In genomic region chr22:50657925-50658324, GRCh38 we compare ENCODE assay signal across 22 cellular contexts. TPM values are rescaled to one million over a fixed set of nuclear protein-coding genes. Genes with fewer than 3 reads are reported as not detected.
DNase-seq lines count a peak whose midpoint lies in the region; ATAC-seq and TF ChIP-seq lines count a peak whose summit lies in the region.
"Had no signal": no experiment of that assay in that cellular context is flagged by ENCODE, and none has a peak within 500 bp of the region (broad histone marks: within the 10 kb centered on the region; RNA-seq: fewer than 3 reads in every experiment).

No MANE protein-coding gene starts in this region.

- 46 to 66% methylated on average over 3 to 4 of the region's 4 CpGs for WGBS in gastroesophageal sphincter (ENCODE audit: low coverage in 1 of 2), 2 donors

- no peaks in the 10 kb centered on the region for H3K36me3 Mint-ChIP-seq in activated T-helper 17 cell treated with anti-CD3 and anti-CD28 coated beads, Interleukin-2, amount 50 U/mL, for 72 hours (ENCODE audit: low read depth)
- H3K36me3 Mint-ChIP-seq: CD14-positive monocyte had no signal

- TF ChIP-seq POLR2A in gastroesophageal sphincter (IDR thresholded peaks at IDR 0.05) = no peak

- intact Hi-C loops in left ventricle myocardium inferior (cut with micrococcal nuclease) = no loop called here
- intact Hi-C loops in left cardiac atrium (cut with DNase I) = no loop called here
- intact Hi-C loops in upper lobe of right lung (cut with DNase I) = no loop called here

- H3K27me3 Mint-ChIP-seq in activated T-helper 17 cell treated with anti-CD3 and anti-CD28 coated beads, Interleukin-2, amount 50 U/mL, for 72 hours = peaks cover 15% of the 10 kb centered on the region

- H3K4me1 Mint-ChIP-seq in activated T-helper 17 cell treated with anti-CD3 and anti-CD28 coated beads, Interleukin-2, amount 50 U/mL, for 72 hours = no peaks in the 10 kb centered on the region
- H3K4me1 Mint-ChIP-seq: B cell, H9 had no signal

- no peak overlapping the region for H3K4me3 Mint-ChIP-seq in activated T-helper 17 cell treated with anti-CD3 and anti-CD28 coated beads, Interleukin-2, amount 50 U/mL, for 72 hours
- H3K4me3 Mint-ChIP-seq: B cell, CD14-positive monocyte, H9, HFFc6 had no signal

- TF ChIP-seq CTCF in left ventricle myocardium inferior (IDR thresholded peaks at IDR 0.05; ENCODE audit: borderline replicate concordance) = no peak
- TF ChIP-seq CTCF in gastroesophageal sphincter (IDR thresholded peaks at IDR 0.05) = no peak
- no peak for TF ChIP-seq CTCF in omental fat pad (IDR thresholded peaks at IDR 0.05)
- no peak for TF ChIP-seq CTCF in upper lobe of right lung (IDR thresholded peaks at IDR 0.05)

- H3K9me3 ChIP-seq in left ventricle myocardium inferior (replicated peaks) (no peaks in the 10 kb centered on the region), gastroesophageal sphincter (no peaks in the 10 kb centered on the region), upper lobe of right lung (no peaks in the 10 kb centered on the region)
- H3K9me3 ChIP-seq: A549 had no signal

- TF ChIP-seq EP300 in gastroesophageal sphincter (IDR thresholded peaks at IDR 0.05) = no peak

- no peak overlapping the region for H3K27ac Mint-ChIP-seq in activated T-helper 17 cell treated with anti-CD3 and anti-CD28 coated beads, Interleukin-2, amount 50 U/mL, for 72 hours
- H3K27ac Mint-ChIP-seq: B cell, CD14-positive monocyte, H9, HFFc6 had no signal

- peak overlapping the region; percentile 88 for H3K27ac ChIP-seq in left ventricle myocardium inferior (replicated peaks)
- peak overlapping the region in 1 of 4 donors; percentile 49 for H3K27ac ChIP-seq in gastroesophageal sphincter
- H3K27ac ChIP-seq in upper lobe of right lung = no peak overlapping the region
- H3K27ac ChIP-seq: GM23248 had no signal

- H3K4me3 ChIP-seq in left ventricle myocardium inferior (no peak overlapping the region), gastroesophageal sphincter (no peak overlapping the region), upper lobe of right lung (no peak overlapping the region)
- H3K4me3 ChIP-seq: A549, GM23248 had no signal

- ATAC-seq in left cardiac atrium (no peak), gastroesophageal sphincter (peak; percentile 38), omental fat pad (ENCODE audit: low FRiP score) (peak; percentile 20), upper lobe of right lung (peak; percentile 58), GM19395 (IDR thresholded peaks at IDR 0.05; ENCODE audit: unreplicated experiment) (no peak)
- no peak for ATAC-seq in activated T-helper 17 cell treated with anti-CD3 and anti-CD28 coated beads, Interleukin-2, amount 50 U/mL, for 72 hours (replicated peaks)
- ATAC-seq: A549 had no signal

- no peak for DNase-seq in left ventricle myocardium inferior
- no peak for DNase-seq in left cardiac atrium
- no peak for DNase-seq in omental fat pad (ENCODE audit: low spot score)
- DNase-seq in upper lobe of right lung = no peak
- no peak for DNase-seq in stimulated activated naive CD4-positive, alpha-beta T cell treated with Interleukin-2 at 50 U/mL for 16 hours (lab: John Stamatoyannopoulos, UW)
- DNase-seq: EL, GF-D8, GM23248, H9, HFFc6, Kasumi-1, NCI-H1694 treated with DMSO at 0.1 percent for 48 hours, NCI-H2081 treated with DMSO at 0.1 percent for 48 hours, NCI-H2171 treated with DMSO at 0.1 percent for 48 hours, NCI-H526 treated with DMSO at 0.1 percent for 48 hours, SHP77 treated with DMSO at 0.1 percent for 48 hours had no signal

- H3K27me3 ChIP-seq in left ventricle myocardium inferior (ENCODE audit: low read depth) (peaks cover 79% of the 10 kb centered on the region), gastroesophageal sphincter (peaks cover 73% of the 10 kb centered on the region), upper lobe of right lung (no peaks in the 10 kb centered on the region)

- H3K4me1 ChIP-seq in left ventricle myocardium inferior (peaks cover 29% of the 10 kb centered on the region), gastroesophageal sphincter (peaks cover 0 to 5% (median 0%) of the 10 kb centered on the region in 3 donors), upper lobe of right lung (peaks cover 5% of the 10 kb centered on the region)

- no peaks in the 10 kb centered on the region for H3K9me3 Mint-ChIP-seq in activated T-helper 17 cell treated with anti-CD3 and anti-CD28 coated beads, Interleukin-2, amount 50 U/mL, for 72 hours
- H3K9me3 Mint-ChIP-seq: HFFc6 had no signal

- H3K36me3 ChIP-seq in left ventricle myocardium inferior (no peaks in the 10 kb centered on the region), gastroesophageal sphincter (no peaks in the 10 kb centered on the region), upper lobe of right lung (no peaks in the 10 kb centered on the region)

RNA-seq across cellular contexts. Expression of gene SHANK3, which starts 14.7 kb away (rescaled TPM):
- total RNA-seq in left ventricle myocardium inferior = 23.1 TPM
- total RNA-seq in left cardiac atrium = 10 to 100 TPM; 19.5 to 34.1 TPM
- 10 to 100 TPM in 2 of 4 donors, 1 to 10 TPM in 2; 5.9 to 20.5 (median 13.0) TPM for total RNA-seq in gastroesophageal sphincter
- 10 to 100 TPM in 3 of 4 donors, 1 to 10 TPM in 1; 3.3 to 61.3 (median 19.4) TPM for total RNA-seq in omental fat pad
- 59.9 TPM for total RNA-seq in upper lobe of right lung
- total RNA-seq in activated T-helper 17 cell treated with anti-CD3 and anti-CD28 coated beads, Interleukin-2, amount 50 U/mL, for 72 hours = under 1 TPM in 1 of 2 donors, not detected in 1; 0.19 TPM
- total RNA-seq: B cell had no signal

RNA-seq across cellular contexts. Expression of gene ARSA, which starts 30.0 kb away (rescaled TPM):
- 23.5 TPM for total RNA-seq in left ventricle myocardium inferior
- total RNA-seq in left cardiac atrium = 10 to 100 TPM; 27.0 to 32.5 TPM
- total RNA-seq in gastroesophageal sphincter = 10 to 100 TPM; 19.5 to 40.0 (median 21.0) TPM
- 10 to 100 TPM; 29.9 to 43.5 (median 36.1) TPM for total RNA-seq in omental fat pad
- 46.4 TPM for total RNA-seq in upper lobe of right lung
- total RNA-seq in activated T-helper 17 cell treated with anti-CD3 and anti-CD28 coated beads, Interleukin-2, amount 50 U/mL, for 72 hours = 10 to 100 TPM; 23.6 to 28.3 TPM

RNA-seq across cellular contexts. Expression of gene MAPK8IP2, which starts 57.3 kb away (rescaled TPM):
- total RNA-seq in left ventricle myocardium inferior (0.33 TPM), left cardiac atrium (1 to 10 TPM in 1 of 2 donors, under 1 TPM in 1; 0.42 to 1.1 TPM), gastroesophageal sphincter (1 to 10 TPM in 3 of 4 donors, under 1 TPM in 1; 0.93 to 3.7 (median 2.3) TPM), omental fat pad (1 to 10 TPM; 1.6 to 3.1 (median 2.4) TPM), upper lobe of right lung (2.6 TPM)
- total RNA-seq in activated T-helper 17 cell treated with anti-CD3 and anti-CD28 coated beads, Interleukin-2, amount 50 U/mL, for 72 hours = under 1 TPM; 0.50 to 0.65 TPM
- total RNA-seq: GM23248 had no signal

Comparison
In these comparisons a context has a peak if more than half of its experiments do, and no peak if none do; other contexts are left out.
1. ATAC-seq: peak in gastroesophageal sphincter (single experiment), omental fat pad (single experiment) and upper lobe of right lung (single experiment); none in left cardiac atrium (0 of 2), activated T-helper 17 cell treated with anti-CD3 and anti-CD28 coated beads, Interleukin-2, amount 50 U/mL, for 72 hours (single experiment) and GM19395 (single experiment).